In the genomic region with DNA sequence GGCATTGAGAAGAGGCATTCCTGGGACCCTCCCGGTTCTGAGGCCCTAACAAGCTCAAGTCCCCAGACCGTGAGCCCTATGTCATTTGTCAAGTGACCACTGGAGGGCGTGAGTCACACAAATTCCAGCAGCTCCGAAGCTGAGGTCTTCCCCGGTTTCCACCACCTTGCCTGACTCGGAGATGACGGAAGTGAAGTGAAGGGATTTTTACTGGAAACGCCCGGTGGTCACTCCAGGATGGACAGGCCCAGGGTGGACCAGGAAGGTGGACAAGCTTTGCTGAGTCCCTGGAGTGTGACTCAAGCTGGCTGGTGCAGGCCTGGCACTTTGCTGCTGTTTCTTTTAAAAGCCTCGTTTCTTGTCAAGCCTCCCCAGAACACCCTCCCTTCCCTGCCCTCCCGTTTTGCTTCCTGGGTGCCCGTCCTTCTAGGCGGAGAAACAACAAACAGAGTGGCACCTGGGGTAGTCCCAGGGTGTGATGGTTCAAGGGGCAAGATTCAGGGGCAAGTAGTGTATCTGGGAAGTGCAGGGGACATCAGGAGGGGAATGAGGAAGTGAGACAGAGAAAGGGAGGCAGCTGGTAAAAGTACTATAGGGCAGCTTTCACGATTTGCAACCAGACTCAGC, we compare ENCODE assay signal across 1 cellular context.
TF ChIP-seq lines count a peak whose summit lies in the region.

No MANE protein-coding gene starts in this region.

TF ChIP-seq in H1, 55 proteins besides CTCF, POLR2A, EP300 and RAD21:
- no peak for TF ChIP-seq CEBPB (IDR thresholded peaks at IDR 0.05; ENCODE audit: low read depth, low read length)
- no peak for TF ChIP-seq KDM4A (IDR thresholded peaks at IDR 0.05; ENCODE audit: low read depth, low read length, severe bottlenecking)
- TF ChIP-seq, protein P1, sequence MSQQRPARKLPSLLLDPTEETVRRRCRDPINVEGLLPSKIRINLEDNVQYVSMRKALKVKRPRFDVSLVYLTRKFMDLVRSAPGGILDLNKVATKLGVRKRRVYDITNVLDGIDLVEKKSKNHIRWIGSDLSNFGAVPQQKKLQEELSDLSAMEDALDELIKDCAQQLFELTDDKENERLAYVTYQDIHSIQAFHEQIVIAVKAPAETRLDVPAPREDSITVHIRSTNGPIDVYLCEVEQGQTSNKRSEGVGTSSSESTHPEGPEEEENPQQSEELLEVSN (IDR thresholded peaks at IDR 0.05) = no peak
- 0 out of 4 replicates have a peak, but pooled peaks of 1 of the 2 experiments have one; percentile 66 for TF ChIP-seq SIN3A (conservative IDR thresholded peaks at IDR 0.05 in 1 of 2, IDR thresholded peaks at IDR 0.05 in 1 of 2; ENCODE audit: low read depth in 1 of 2, low read length in 2 of 2)
- TF ChIP-seq BACH1 (IDR thresholded peaks at IDR 0.05; ENCODE audit: low read length) = no peak
- 0 out of 2 replicates have a peak, but pooled peaks have one; percentile 13 for TF ChIP-seq CREB1 (IDR thresholded peaks at IDR 0.05)
- TF ChIP-seq SIRT6 (IDR thresholded peaks at IDR 0.05; ENCODE audit: low read length) = no peak
- no peak for TF ChIP-seq GABPA (IDR thresholded peaks at IDR 0.05; ENCODE audit: borderline replicate concordance, insufficient read depth, low read length)
- no peak for TF ChIP-seq FOSL1 (IDR thresholded peaks at IDR 0.05; ENCODE audit: insufficient read depth, low read depth, low read length)
- TF ChIP-seq, protein P2, sequence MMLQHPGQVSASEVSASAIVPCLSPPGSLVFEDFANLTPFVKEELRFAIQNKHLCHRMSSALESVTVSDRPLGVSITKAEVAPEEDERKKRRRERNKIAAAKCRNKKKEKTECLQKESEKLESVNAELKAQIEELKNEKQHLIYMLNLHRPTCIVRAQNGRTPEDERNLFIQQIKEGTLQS (IDR thresholded peaks at IDR 0.05; ENCODE audit: insufficient read depth, low read depth, low read length) = 0 out of 2 replicates have a peak, but pooled peaks have one; percentile 35
- TF ChIP-seq TAF1 (IDR thresholded peaks at IDR 0.05; ENCODE audit: low read depth, low read length) = no peak
- TF ChIP-seq POU5F1 (IDR thresholded peaks at IDR 0.05; ENCODE audit: low read depth, low read length) = no peak
- 0 out of 2 replicates have a peak, but pooled peaks have one; percentile 40 for TF ChIP-seq YY1 (IDR thresholded peaks at IDR 0.05; ENCODE audit: low read depth, low read length)
- TF ChIP-seq JUND (IDR thresholded peaks at IDR 0.05; ENCODE audit: low read length) = peak; percentile 35; the same call in 1 of the 2 replicates
- no peak for TF ChIP-seq EGR1 (IDR thresholded peaks at IDR 0.05; ENCODE audit: borderline replicate concordance, low read depth, low read length)
- TF ChIP-seq TEAD4 (IDR thresholded peaks at IDR 0.05; ENCODE audit: low read depth, low read length) = peak; percentile 94
